In genomic region chr1:9942939-9943807, GRCh38 we compare ENCODE assay signal across 1 cellular context.
A peak's percentile ranks its signal among the peaks of the same experiment; 100 is the strongest.
TF ChIP-seq lines count a peak whose summit lies in the region.

TSS of gene LZIC (minus strand) at chr1:9943391. CDS start at chr1:9936619, 6,772 bp downstream.
TSS of gene NMNAT1 (plus strand) at chr1:9943475. CDS start at chr1:9972074, 28,599 bp downstream.

TF ChIP-seq in WTC11, 78 proteins besides CTCF, POLR2A, EP300 and RAD21 (continued from another document):
- peak; percentile 34; the same call in 1 of the 2 replicates for TF ChIP-seq ZNF121 (CRISPR knock-in tag; IDR thresholded peaks at IDR 0.05)
- TF ChIP-seq NFE2L1 (CRISPR knock-in tag; IDR thresholded peaks at IDR 0.05): 0 out of 2 replicates have a peak, but pooled peaks have one; percentile 45
- peak; percentile 77; the same call in 1 of the 2 replicates for TF ChIP-seq CREB1 (CRISPR knock-in tag; IDR thresholded peaks at IDR 0.05)
- TF ChIP-seq ATF1 (CRISPR knock-in tag; IDR thresholded peaks at IDR 0.05): 0 out of 2 replicates have a peak, but pooled peaks have one; percentile 29
- TF ChIP-seq TP53 (CRISPR knock-in tag; IDR thresholded peaks at IDR 0.05): no peak
- TF ChIP-seq ZNF671 (CRISPR knock-in tag; IDR thresholded peaks at IDR 0.05): no peak
- TF ChIP-seq USF2 (CRISPR knock-in tag; IDR thresholded peaks at IDR 0.05): no peak
- peak; percentile 92 for TF ChIP-seq ETV6 (CRISPR knock-in tag; IDR thresholded peaks at IDR 0.05)
- TF ChIP-seq ESRRA (CRISPR knock-in tag; IDR thresholded peaks at IDR 0.05; ENCODE audit: borderline replicate concordance): peak; percentile 92; the same call in 1 of the 2 replicates
- no peak for TF ChIP-seq ZNF425 (CRISPR knock-in tag; conservative IDR thresholded peaks at IDR 0.05)
- no peak for TF ChIP-seq NR3C1 (CRISPR knock-in tag; conservative IDR thresholded peaks at IDR 0.05; ENCODE audit: low read depth)
- no peak for TF ChIP-seq E2F4 (CRISPR knock-in tag; IDR thresholded peaks at IDR 0.05; ENCODE audit: borderline replicate concordance, low read depth)
- TF ChIP-seq ATF2 (CRISPR knock-in tag; IDR thresholded peaks at IDR 0.05; ENCODE audit: borderline replicate concordance, low read depth): no peak
- no peak for TF ChIP-seq AR (CRISPR knock-in tag; IDR thresholded peaks at IDR 0.05)
- TF ChIP-seq IRF1 (CRISPR knock-in tag; IDR thresholded peaks at IDR 0.05): peak; percentile 49; the same call in 1 of the 2 replicates
- peak; percentile 85 for TF ChIP-seq MYBL2 (CRISPR knock-in tag; IDR thresholded peaks at IDR 0.05)
- peak; percentile 67; the same call in 1 of the 2 replicates for TF ChIP-seq FOXP4 (CRISPR knock-in tag; IDR thresholded peaks at IDR 0.05)
- TF ChIP-seq FOXP1 (CRISPR knock-in tag; IDR thresholded peaks at IDR 0.05; ENCODE audit: borderline replicate concordance): peak; percentile 89; the same call in 1 of the 2 replicates
- no peak for TF ChIP-seq SOX15 (CRISPR knock-in tag; IDR thresholded peaks at IDR 0.05)
- no peak for TF ChIP-seq PREB (CRISPR knock-in tag; IDR thresholded peaks at IDR 0.05; ENCODE audit: borderline replicate concordance)
- TF ChIP-seq ZNF263 (CRISPR knock-in tag; IDR thresholded peaks at IDR 0.05; ENCODE audit: low read depth): no peak
- no peak for TF ChIP-seq TEAD4 (CRISPR knock-in tag; IDR thresholded peaks at IDR 0.05)
- peak; percentile 90 for TF ChIP-seq GABPB1 (CRISPR knock-in tag; IDR thresholded peaks at IDR 0.05)
- TF ChIP-seq NFATC4 (CRISPR knock-in tag; IDR thresholded peaks at IDR 0.05): no peak
- no peak for TF ChIP-seq ZBTB21 (CRISPR knock-in tag; IDR thresholded peaks at IDR 0.05; ENCODE audit: borderline replicate concordance)
- peak; percentile 76 for TF ChIP-seq TEAD1 (CRISPR knock-in tag; IDR thresholded peaks at IDR 0.05)
- no peak for TF ChIP-seq RELA (CRISPR knock-in tag; IDR thresholded peaks at IDR 0.05; ENCODE audit: borderline replicate concordance)
- peak; percentile 68 for TF ChIP-seq CREM (CRISPR knock-in tag; IDR thresholded peaks at IDR 0.05)
- TF ChIP-seq SMAD3 (CRISPR knock-in tag; IDR thresholded peaks at IDR 0.05; ENCODE audit: borderline replicate concordance): peak; percentile 80; the same call in 1 of the 2 replicates
- no peak for TF ChIP-seq FOXJ3 (CRISPR knock-in tag; IDR thresholded peaks at IDR 0.05; ENCODE audit: borderline replicate concordance)
- no peak; the same call in 1 of the 2 replicates for TF ChIP-seq PRDM15 (CRISPR knock-in tag; IDR thresholded peaks at IDR 0.05)
- TF ChIP-seq AFF4 (CRISPR knock-in tag; IDR thresholded peaks at IDR 0.05; ENCODE audit: borderline replicate concordance): no peak
- TF ChIP-seq ELF4 (CRISPR knock-in tag; IDR thresholded peaks at IDR 0.05; ENCODE audit: low read depth): no peak
- TF ChIP-seq ZBTB43 (CRISPR knock-in tag; IDR thresholded peaks at IDR 0.05): peak; percentile 68; the same call in 1 of the 2 replicates
